In the genomic region with DNA sequence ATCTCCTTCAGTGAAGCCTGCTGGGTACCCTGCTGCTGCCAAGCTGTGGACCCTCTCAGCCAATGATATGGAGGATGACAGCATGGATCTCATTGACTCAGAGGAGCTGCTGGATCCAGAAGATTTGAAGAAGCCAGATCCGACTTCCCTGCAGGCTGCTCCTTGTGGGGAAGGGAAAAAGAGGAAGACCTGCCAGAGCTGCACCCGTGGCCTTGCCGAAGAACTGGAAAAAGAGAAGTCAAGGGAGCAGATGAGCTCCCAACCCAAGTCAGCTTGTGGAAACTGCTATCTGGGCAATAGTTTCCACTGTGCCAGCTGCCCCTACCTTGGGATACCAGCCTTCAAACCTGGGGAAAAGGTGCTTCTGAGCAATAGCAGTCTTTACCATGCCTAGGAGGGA, we compare ENCODE assay signal across 13 cellular contexts. TPM values are rescaled to one million over a fixed set of nuclear protein-coding genes. Genes with fewer than 3 reads are reported as not detected.
A peak's percentile ranks its signal among the peaks of the same experiment; 100 is the strongest.
DNase-seq lines count a peak whose midpoint lies in the region; ATAC-seq and TF ChIP-seq lines count a peak whose summit lies in the region.
"Had no signal": no experiment of that assay in that cellular context is flagged by ENCODE, and none has a peak within 500 bp of the region (broad histone marks: within the 10 kb centered on the region; RNA-seq: fewer than 3 reads in every experiment).

No MANE protein-coding gene starts in this region.

- peak overlapping the region; percentile 68 for H3K4me2 ChIP-seq in OCI-LY7 (ENCODE audit: low read length)

- H3K9me3 Mint-ChIP-seq in activated naive CD4-positive, alpha-beta T cell treated with anti-CD3 and anti-CD28 coated beads, Interleukin-2, amount 50 U/mL, for 24 hours, result peaks cover 6% of the 10 kb centered on the region
- H3K9me3 Mint-ChIP-seq in activated naive CD4-positive, alpha-beta T cell treated with anti-CD3 and anti-CD28 coated beads, Interleukin-2, amount 50 U/mL, for 72 hours, result peaks cover 6 to 12% of the 10 kb centered on the region in 2 donors
- peaks cover 0 to 16% (median 12%) of the 10 kb centered on the region in 9 donors for H3K9me3 Mint-ChIP-seq in naive thymus-derived CD8-positive, alpha-beta T cell

- H3K4me1 ChIP-seq in OCI-LY7 (ENCODE audit: insufficient read depth, low read length, poor library complexity, severe bottlenecking) (peaks cover 48% of the 10 kb centered on the region), breast epithelium (no peaks in the 10 kb centered on the region)

- H3K27me3 Mint-ChIP-seq in activated naive CD4-positive, alpha-beta T cell treated with anti-CD3 and anti-CD28 coated beads, Interleukin-2, amount 50 U/mL, for 24 hours, result no peaks in the 10 kb centered on the region
- H3K27me3 Mint-ChIP-seq in naive thymus-derived CD8-positive, alpha-beta T cell, result peaks cover 0 to 28% (median 6%) of the 10 kb centered on the region in 5 donors

- peaks cover 17% of the 10 kb centered on the region for H3K9me3 ChIP-seq in KOPT-K1 (ENCODE audit: insufficient read depth, low read length, poor library complexity, severe bottlenecking)
- H3K9me3 ChIP-seq in OCI-LY7 (ENCODE audit: low read length), result peaks cover 41% of the 10 kb centered on the region
- H3K9me3 ChIP-seq in breast epithelium, result peaks cover 3 to 9% of the 10 kb centered on the region in 2 donors

- intact Hi-C loops in OCI-LY7 (cut with micrococcal nuclease; ENCODE audit: unreplicated experiment) (no loop called here), breast epithelium (cut with DNase I; ENCODE audit: low total_unique reads) (no loop called here)

- CTCF ChIA-PET in OCI-LY7 (lab: Charles Lee; ENCODE audit: unreplicated experiment), result interaction anchor here (1.1 to 1.6 kb wide), 3 partner anchors 15 to 41 kb away, joined by 3 to 7 read pairs (median 6); no protein-coding TSS in a partner anchor

- TF ChIP-seq POLR2A in breast epithelium (IDR thresholded peaks at IDR 0.05), result no peak

- H3K36me3 ChIP-seq in KOPT-K1 (ENCODE audit: insufficient read depth, low read length) (no peaks in the 10 kb centered on the region), OCI-LY7 (ENCODE audit: insufficient read depth, low read length) (peaks cover 15% of the 10 kb centered on the region; the same call in 1 of the 2 replicates), breast epithelium (no peaks in the 10 kb centered on the region), H7 (replicated peaks; ENCODE audit: control insufficient read depth, insufficient read depth, low read length) (no peaks in the 10 kb centered on the region)

- TF ChIP-seq CTCF in OCI-LY7 (conservative IDR thresholded peaks at IDR 0.05; ENCODE audit: low read length) (no peak), breast epithelium (IDR thresholded peaks at IDR 0.05) (no peak)

- H3K4me3 ChIP-seq in OCI-LY7 (ENCODE audit: low read depth, low read length, poor library complexity, severe bottlenecking) (peak overlapping the region; percentile 29), breast epithelium (no peak overlapping the region), H7 (ENCODE audit: insufficient read depth, low read depth, low read length) (no peak overlapping the region)

- H3K4me1 Mint-ChIP-seq in activated naive CD4-positive, alpha-beta T cell treated with anti-CD3 and anti-CD28 coated beads, Interleukin-2, amount 50 U/mL, for 24 hours, result peaks cover 22% of the 10 kb centered on the region
- peaks cover 12 to 21% (median 15%) of the 10 kb centered on the region in 4 donors for H3K4me1 Mint-ChIP-seq in naive thymus-derived CD8-positive, alpha-beta T cell

- H3K27ac ChIP-seq in KOPT-K1 (ENCODE audit: low read depth, low read length, poor library complexity, severe bottlenecking) (peak overlapping the region; percentile 50), OCI-LY7 (ENCODE audit: low read depth, low read length, poor library complexity, severe bottlenecking) (peak overlapping the region; percentile 92), breast epithelium (no peak overlapping the region)

- H3K9me2 ChIP-seq in OCI-LY7 (ENCODE audit: insufficient read depth, low read length), result no peaks in the 10 kb centered on the region

- no TSS peak for BruUV-seq in OCI-LY7 (replicated peaks; lab: Mats Ljungman, UMichigan)

- H4K20me1 ChIP-seq in OCI-LY7 (ENCODE audit: insufficient read depth, low read length), result no peaks in the 10 kb centered on the region

- H3K4me3 Mint-ChIP-seq in activated naive CD4-positive, alpha-beta T cell treated with anti-CD3 and anti-CD28 coated beads, Interleukin-2, amount 50 U/mL, for 24 hours, result no peak overlapping the region
- peak overlapping the region in 6 of 10 donors; percentile 8 to 55 (median 36) for H3K4me3 Mint-ChIP-seq in naive thymus-derived CD8-positive, alpha-beta T cell

- peaks cover 5% of the 10 kb centered on the region for H3K36me3 Mint-ChIP-seq in activated naive CD4-positive, alpha-beta T cell treated with anti-CD3 and anti-CD28 coated beads, Interleukin-2, amount 50 U/mL, for 24 hours
- peaks cover 7 to 15% of the 10 kb centered on the region in 2 donors for H3K36me3 Mint-ChIP-seq in activated naive CD4-positive, alpha-beta T cell treated with anti-CD3 and anti-CD28 coated beads, Interleukin-2, amount 50 U/mL, for 72 hours
- peaks cover 0 to 11% (median 9%) of the 10 kb centered on the region in 3 donors for H3K36me3 Mint-ChIP-seq in naive thymus-derived CD8-positive, alpha-beta T cell

- peaks cover 0 to 6% of the 10 kb centered on the region in 2 donors for H3K27me3 ChIP-seq in breast epithelium
- H3K27me3 ChIP-seq in H7 (ENCODE audit: control insufficient read depth, insufficient read depth, low read length), result peaks cover 4% of the 10 kb centered on the region; the same call in 1 of the 2 replicates

- H3K27ac Mint-ChIP-seq in activated naive CD4-positive, alpha-beta T cell treated with anti-CD3 and anti-CD28 coated beads, Interleukin-2, amount 50 U/mL, for 24 hours, result peak overlapping the region; percentile 3
- H3K27ac Mint-ChIP-seq in activated naive CD4-positive, alpha-beta T cell treated with anti-CD3 and anti-CD28 coated beads, Interleukin-2, amount 50 U/mL, for 72 hours, result no peak overlapping the region
- peak overlapping the region in 7 of 10 donors; percentile 32 to 66 (median 51) for H3K27ac Mint-ChIP-seq in naive thymus-derived CD8-positive, alpha-beta T cell

- H3K79me2 ChIP-seq in OCI-LY7 (ENCODE audit: insufficient read depth, low read depth, low read length), result no peaks in the 10 kb centered on the region

- no peak for DNase-seq in activated naive CD4-positive, alpha-beta T cell treated with anti-CD3 and anti-CD28 coated beads, Interleukin-2, amount 50 U/mL, for 72 hours (ENCODE audit: low spot score in 2 of 2)
- DNase-seq in OCI-LY7 (ENCODE audit: low spot score) (no peak), breast epithelium (ENCODE audit: low spot score in 2 of 2) (no peak), H7 (no peak), EL (no peak)
- no peak for DNase-seq in naive thymus-derived CD8-positive, alpha-beta T cell
- DNase-seq: DMS79 treated with DMSO at 0.1 percent for 48 hours, GOT3, NCI-H1048, NCI-H2107, NCI-H345 had no signal

- no peak for ATAC-seq in activated naive CD4-positive, alpha-beta T cell treated with anti-CD3 and anti-CD28 coated beads, Interleukin-2, amount 50 U/mL, for 72 hours
- no peak for ATAC-seq in naive thymus-derived CD8-positive, alpha-beta T cell

- peak overlapping the region; percentile 74; the same call in 1 of the 2 replicates for H2AFZ ChIP-seq in OCI-LY7 (ENCODE audit: low read length)

- POLR2A ChIA-PET in OCI-LY7 (lab: Charles Lee), result interaction anchor here (0.6 to 3.9 kb wide), 15 partner anchors 8 to 749 kb away, joined by 3 to 42 read pairs (median 4); a partner anchor contains a TSS
- POLR2A ChIA-PET in naive thymus-derived CD8-positive, alpha-beta T cell (lab: Charles Lee), result interaction anchor here (0.9 to 1.6 kb wide), 3 partner anchors 15 to 41 kb away, joined by 3 to 12 read pairs (median 4); a partner anchor contains a TSS

RNA-seq across cellular contexts. Expression of a gene that starts 13.7 kb away (rescaled TPM):
- 100 to 1,000 TPM; 136 to 237 TPM for total RNA-seq in activated naive CD4-positive, alpha-beta T cell treated with anti-CD3 and anti-CD28 coated beads, Interleukin-2, amount 50 U/mL, for 72 hours
- total RNA-seq in OCI-LY7 (2014; rRNA removed; shearing (Covaris generic)), result 232 and 282 TPM in 2 replicates
- total RNA-seq in OCI-LY7 (2022) (563 and 580 TPM in 2 replicates), breast epithelium (10 to 100 TPM; 57.0 to 63.4 (median 62.8) TPM)
- total RNA-seq in naive thymus-derived CD8-positive, alpha-beta T cell, result 100 to 1,000 TPM; 129 to 131 TPM
- polyA plus RNA-seq in naive thymus-derived CD8-positive, alpha-beta T cell, result 10 to 100 TPM; 81.3 to 88.1 (median 84.3) TPM
- 107 and 138 TPM in 2 replicates for total RNA-seq in H7 (2014; rRNA removed; shearing (Covaris generic))

Comparison
In these comparisons a context has a peak if more than half of its experiments do, and no peak if none do; other contexts are left out.
1. H3K27ac Mint-ChIP-seq: peak in activated naive CD4-positive, alpha-beta T cell treated with anti-CD3 and anti-CD28 coated beads, Interleukin-2, amount 50 U/mL, for 24 hours (single experiment) and naive thymus-derived CD8-positive, alpha-beta T cell (7 of 10); none in activated naive CD4-positive, alpha-beta T cell treated with anti-CD3 and anti-CD28 coated beads, Interleukin-2, amount 50 U/mL, for 72 hours (0 of 2).
2. H3K27ac ChIP-seq: peak in KOPT-K1 (single experiment) and OCI-LY7 (single experiment); none in breast epithelium (0 of 2).